ENCODE assay signal across 14 cellular contexts in the genomic region with DNA sequence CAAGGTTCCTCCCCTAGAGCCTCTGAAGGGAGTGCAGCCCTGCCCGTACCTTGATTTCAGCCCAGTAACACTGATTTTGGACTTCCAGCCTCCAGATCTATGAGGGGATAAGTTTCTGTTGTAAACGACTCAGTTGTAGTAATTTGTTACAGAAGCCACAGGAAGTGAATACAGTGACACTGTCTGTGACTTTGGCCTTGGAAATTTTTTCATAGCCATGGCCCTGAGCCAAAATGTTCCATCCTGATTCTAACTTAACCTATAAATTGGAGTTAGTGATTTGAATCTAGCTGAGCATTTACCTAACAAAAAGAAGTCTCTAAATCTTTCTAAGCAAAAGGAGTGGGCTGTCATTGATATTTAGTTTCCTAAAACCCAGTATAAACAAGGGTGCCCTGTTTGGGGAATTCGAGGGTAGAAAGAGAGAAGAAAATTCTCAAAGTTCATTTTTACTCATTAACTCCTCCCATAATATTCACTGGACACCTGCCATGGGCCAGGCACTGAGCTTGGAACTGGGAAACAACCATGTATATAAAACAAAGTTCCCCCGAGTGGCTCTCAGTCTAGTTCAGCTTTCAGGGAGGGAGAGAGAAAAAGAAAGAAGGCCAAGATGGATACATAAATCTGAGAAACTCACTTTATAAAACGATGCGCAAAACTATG.
A peak's percentile ranks its signal among the peaks of the same experiment; 100 is the strongest.
DNase-seq lines count a peak whose midpoint lies in the region; ATAC-seq and TF ChIP-seq lines count a peak whose summit lies in the region.
"Had no signal": no experiment of that assay in that cellular context is flagged by ENCODE, and none has a peak within 500 bp of the region (broad histone marks: within the 10 kb centered on the region; RNA-seq: fewer than 3 reads in every experiment).

No MANE protein-coding gene starts in this region.

- no peaks in the 10 kb centered on the region for H3K4me1 Mint-ChIP-seq in activated T-cell treated with anti-CD3 and anti-CD28 coated beads, Interleukin-2, amount 50 U/mL, for 72 hours (ENCODE audit: low read depth)
- H3K4me1 Mint-ChIP-seq: activated CD4-positive, alpha-beta T cell treated with anti-CD3 and anti-CD28 coated beads, Interleukin-2, amount 10 ng/mL, durations not matched to agents 7 days and 5 days; CD4-positive, alpha-beta memory T cell; T-helper 17 cell had no signal

- H3K4me3 ChIP-seq in HUES6 (ENCODE audit: low read depth, low read length) (no peak overlapping the region), adrenal gland (no peak overlapping the region), iPS-20b (ENCODE audit: low read length) (no peak overlapping the region), skeletal muscle tissue (ENCODE audit: low read length in 3 of 3) (no peak overlapping the region)

- H3K9me3 Mint-ChIP-seq in activated T-cell treated with anti-CD3 and anti-CD28 coated beads, Interleukin-2, amount 50 U/mL, for 72 hours: no peaks in the 10 kb centered on the region
- H3K9me3 Mint-ChIP-seq: activated CD4-positive, alpha-beta T cell treated with anti-CD3 and anti-CD28 coated beads, Interleukin-2, amount 10 ng/mL, durations not matched to agents 7 days and 5 days; CD4-positive, alpha-beta memory T cell had no signal

- ATAC-seq in HG03159 (IDR thresholded peaks at IDR 0.05; ENCODE audit: unreplicated experiment) (no peak), GM18502 (IDR thresholded peaks at IDR 0.05; ENCODE audit: poor library complexity, unreplicated experiment) (no peak)
- no peak for ATAC-seq in activated T-cell treated with anti-CD3 and anti-CD28 coated beads, Interleukin-2, amount 50 U/mL, for 72 hours (replicated peaks in 1 of 2)
- ATAC-seq: T-helper 17 cell had no signal

- no peak for TF ChIP-seq POLR2A in adrenal gland (IDR thresholded peaks at IDR 0.05)

- peak overlapping the region; percentile 35 for H3K9ac ChIP-seq in HUES6 (ENCODE audit: low read length)
- H3K9ac ChIP-seq in iPS-20b (ENCODE audit: low read depth, low read length): peak overlapping the region; percentile 5; the same call in 1 of the 2 replicates
- H3K9ac ChIP-seq in skeletal muscle tissue (ENCODE audit: low read depth in 1 of 3, low read length in 3 of 3): no peak overlapping the region

- DNase-seq in adrenal gland (peak in 6 of 7 donors; percentile 25 to 70 (median 46)), cortex of kidney (lab: John Stamatoyannopoulos, UW) (no peak)
- no peak for DNase-seq in activated T-cell treated with anti-CD3 and anti-CD28 coated beads, Interleukin-2, amount 50 U/mL, for 72 hours
- DNase-seq: activated CD4-positive, alpha-beta T cell treated with anti-CD3 and anti-CD28 coated beads, Interleukin-2, amount 10 ng/mL, durations not matched to agents 7 days and 5 days; activated effector memory CD4-positive, alpha-beta T cell treated with Interleukin-2 at 50 U/mL for 16 hours; CD4-positive, alpha-beta memory T cell; MV-4-11; OCI-M1; T-helper 17 cell had no signal

- no peak overlapping the region for H3K4me3 Mint-ChIP-seq in activated T-cell treated with anti-CD3 and anti-CD28 coated beads, Interleukin-2, amount 50 U/mL, for 72 hours
- H3K4me3 Mint-ChIP-seq: activated CD4-positive, alpha-beta T cell treated with anti-CD3 and anti-CD28 coated beads, Interleukin-2, amount 10 ng/mL, durations not matched to agents 7 days and 5 days; CD4-positive, alpha-beta memory T cell; T-helper 17 cell had no signal

- no peak for TF ChIP-seq CTCF in adrenal gland (IDR thresholded peaks at IDR 0.05)

- H3K27ac Mint-ChIP-seq in activated T-cell treated with anti-CD3 and anti-CD28 coated beads, Interleukin-2, amount 50 U/mL, for 72 hours: no peak overlapping the region
- H3K27ac Mint-ChIP-seq: activated CD4-positive, alpha-beta T cell treated with anti-CD3 and anti-CD28 coated beads, Interleukin-2, amount 10 ng/mL, durations not matched to agents 7 days and 5 days; CD4-positive, alpha-beta memory T cell; T-helper 17 cell had no signal

- no peaks in the 10 kb centered on the region for H3K36me3 Mint-ChIP-seq in activated T-cell treated with anti-CD3 and anti-CD28 coated beads, Interleukin-2, amount 50 U/mL, for 72 hours (ENCODE audit: insufficient read depth in 2 of 2)
- H3K36me3 Mint-ChIP-seq: CD4-positive, alpha-beta memory T cell had no signal

- H3K36me3 ChIP-seq in HUES6 (ENCODE audit: control insufficient read depth, insufficient read depth, low read length) (no peaks in the 10 kb centered on the region), adrenal gland (replicated peaks in 1 of 2) (no peaks in the 10 kb centered on the region), iPS-20b (ENCODE audit: insufficient read depth, low read depth, low read length) (no peaks in the 10 kb centered on the region), skeletal muscle tissue (ENCODE audit: control insufficient read depth in 3 of 3, insufficient read depth in 3 of 3, low read length in 3 of 3) (no peaks in the 10 kb centered on the region)

- no peaks in the 10 kb centered on the region for H3K27me3 Mint-ChIP-seq in activated T-cell treated with anti-CD3 and anti-CD28 coated beads, Interleukin-2, amount 50 U/mL, for 72 hours (ENCODE audit: low read depth)
- H3K27me3 Mint-ChIP-seq: activated CD4-positive, alpha-beta T cell treated with anti-CD3 and anti-CD28 coated beads, Interleukin-2, amount 10 ng/mL, durations not matched to agents 7 days and 5 days had no signal

- peaks cover 36% of the 10 kb centered on the region for H3K4me1 ChIP-seq in HUES6 (ENCODE audit: control insufficient read depth, insufficient read depth, low read length)
- peaks cover 19 to 29% of the 10 kb centered on the region in 2 donors for H3K4me1 ChIP-seq in adrenal gland (replicated peaks in 1 of 2)
- peaks cover 20% of the 10 kb centered on the region for H3K4me1 ChIP-seq in iPS-20b (ENCODE audit: insufficient read depth, low read length)
- peaks cover 7 to 13% (median 7%) of the 10 kb centered on the region in 3 donors for H3K4me1 ChIP-seq in skeletal muscle tissue (ENCODE audit: control insufficient read depth in 3 of 3, insufficient read depth in 3 of 3, low read length in 3 of 3)

- H3K27me3 ChIP-seq in HUES6 (ENCODE audit: control insufficient read depth, insufficient read depth, low read length) (no peaks in the 10 kb centered on the region), adrenal gland (no peaks in the 10 kb centered on the region), iPS-20b (ENCODE audit: insufficient read depth, low read length) (no peaks in the 10 kb centered on the region), skeletal muscle tissue (ENCODE audit: control insufficient read depth in 3 of 3, insufficient read depth in 3 of 3, low read length in 3 of 3) (no peaks in the 10 kb centered on the region)

- intact Hi-C loops in adrenal gland (cut with DNase I): no loop called here

- H3K9me3 ChIP-seq in HUES6 (ENCODE audit: control insufficient read depth, insufficient read depth, low read depth, low read length) (no peaks in the 10 kb centered on the region), adrenal gland (replicated peaks in 1 of 3) (no peaks in the 10 kb centered on the region), iPS-20b (ENCODE audit: insufficient read depth, low read depth, low read length) (no peaks in the 10 kb centered on the region), skeletal muscle tissue (ENCODE audit: control insufficient read depth in 3 of 3, low read length in 3 of 3) (no peaks in the 10 kb centered on the region)

- peak overlapping the region; percentile 88 for H3K27ac ChIP-seq in HUES6 (ENCODE audit: low read depth, low read length)
- peak overlapping the region in 2 of 5 donors; percentile 39 to 73 for H3K27ac ChIP-seq in adrenal gland
- peak overlapping the region; percentile 6 for H3K27ac ChIP-seq in iPS-20b (ENCODE audit: low read length)
- H3K27ac ChIP-seq in skeletal muscle tissue (ENCODE audit: low read depth, low read length): peak overlapping the region; percentile 73

- WGBS in adrenal gland, 4 donors: 37 to 41% (median 38%) methylated on average over 6 of the region's 6 CpGs

Comparison
In these comparisons a context has a peak if more than half of its experiments do, and no peak if none do; other contexts are left out.
1. H3K9ac ChIP-seq: peak in HUES6 (single experiment) and iPS-20b (single experiment); none in skeletal muscle tissue (0 of 3).
2. DNase-seq: peak in adrenal gland (6 of 7); none in activated T-cell treated with anti-CD3 and anti-CD28 coated beads, Interleukin-2, amount 50 U/mL, for 72 hours (0 of 2) and cortex of kidney (single experiment).